Comparison of ENCODE assay signal across 20 cellular contexts in the genomic region with DNA sequence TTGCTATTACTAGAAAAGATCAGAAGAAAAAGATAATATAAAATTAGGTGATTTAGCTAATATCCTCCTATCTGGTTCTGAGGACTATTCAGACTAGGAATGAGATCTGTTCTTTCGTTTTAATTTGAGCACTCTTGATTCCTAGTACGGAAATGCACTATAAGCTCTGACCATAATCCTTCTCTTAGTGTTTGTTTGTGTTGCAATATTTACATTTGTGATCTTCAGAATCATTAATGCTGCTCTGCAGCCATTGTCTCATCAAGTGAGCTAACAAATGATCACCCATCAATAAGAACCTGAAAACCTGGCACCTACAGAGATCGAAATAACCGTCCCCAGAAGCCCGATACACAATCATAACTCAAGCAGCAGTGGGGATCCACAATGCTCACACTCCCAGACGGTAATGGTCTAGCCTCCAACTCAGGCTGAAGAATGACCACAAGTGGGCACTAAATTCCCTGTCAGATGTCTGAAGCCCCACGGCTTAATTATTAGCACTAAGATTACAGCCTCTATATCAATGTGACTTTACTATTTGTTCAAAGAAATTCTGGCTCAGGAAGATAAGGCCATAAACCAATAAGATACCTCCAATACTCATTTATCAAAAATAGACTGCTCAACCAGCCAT.
DNase-seq lines count a peak whose midpoint lies in the region; ATAC-seq, FAIRE-seq and TF ChIP-seq lines count a peak whose summit lies in the region.
"Had no signal": no experiment of that assay in that cellular context is flagged by ENCODE, and none has a peak within 500 bp of the region (broad histone marks: within the 10 kb centered on the region; RNA-seq: fewer than 3 reads in every experiment).

No MANE protein-coding gene starts in this region.

- peak in 1 of 2 experiments; percentile 48; a peak in 3 of 4 replicates for TF ChIP-seq RAD21 in K562 (CRISPR knock-in tag; conservative IDR thresholded peaks at IDR 0.05 in 1 of 2, IDR thresholded peaks at IDR 0.05 in 1 of 2)

- H2AFZ ChIP-seq in K562 (ENCODE audit: low read depth, low read length): no peak overlapping the region

- H3K27ac ChIP-seq in K562 (ENCODE audit: extremely low read depth, low read depth, low read length): no peak overlapping the region
- H3K27ac ChIP-seq: KMS-11, sigmoid colon, upper lobe of right lung had no signal

- FAIRE-seq in K562 (lab: Jason Lieb, UNC): peak; percentile 52

- DNase-seq in NCI-H1092 treated with DMSO at 0.1 percent for 48 hours (lab: John Stamatoyannopoulos, UW) (peak; percentile 29), NCI-H1092 (lab: John Stamatoyannopoulos, UW) (no peak), NCI-H146 (lab: John Stamatoyannopoulos, UW) (peak; percentile 78), K562 (ENCODE audit: extremely low read depth in 1 of 4, low spot score in 3 of 4) (no peak), progenitor cell of endocrine pancreas (ENCODE audit: low spot score, unreplicated experiment) (no peak)
- DNase-seq in effector CD8-positive, alpha-beta T cell (lab: John Stamatoyannopoulos, UW): no peak
- DNase-seq: activated CD4-positive, alpha-beta T cell treated with anti-CD3 and anti-CD28 coated beads for 1 hour; activated CD8-positive, alpha-beta memory T cell treated with anti-CD3 and anti-CD28 coated beads, Interleukin-2, amount 50 U/mL, for 4 hours; activated naive CD4-positive, alpha-beta T cell; CD4-positive, alpha-beta T cell; NCI-H1930; OCI-M1; sigmoid colon; T-cell; upper lobe of right lung had no signal

- H3K9me3 ChIP-seq in K562 (replicated peaks; ENCODE audit: control insufficient read depth, insufficient read depth, low read depth, low read length): no peaks in the 10 kb centered on the region
- H3K9me3 ChIP-seq: sigmoid colon, upper lobe of right lung had no signal

- POLR2A ChIA-PET in K562 (lab: Yijun Ruan, JAX): interaction anchor here (0.6 kb wide), 1 partner anchor 17 kb away, joined by 3 read pairs; no protein-coding TSS in a partner anchor

- ATAC-seq in K562 (peak; percentile 36; the same call in 1 of the 3 replicates), HG03469 (IDR thresholded peaks at IDR 0.05; ENCODE audit: unreplicated experiment) (no peak), HG02759 (IDR thresholded peaks at IDR 0.05; ENCODE audit: unreplicated experiment) (no peak)
- ATAC-seq: stimulated activated effector memory CD8-positive, alpha-beta T cell treated with anti-CD3 and anti-CD28 coated beads, Interleukin-12 subunit alpha, Interleukin-12 subunit beta, amount 100 ng/mL, for 72 hours; T-cell; upper lobe of right lung had no signal

- in situ Hi-C loops in K562 (cut with MboI): loop anchor here (10.0 kb wide), 1 partner anchor 669 kb away; no protein-coding TSS in a partner anchor

- no peaks in the 10 kb centered on the region for H4K20me1 ChIP-seq in K562 (replicated peaks; ENCODE audit: control insufficient read depth, insufficient read depth, low read length)

- CTCF ChIA-PET in K562 (lab: Yijun Ruan, JAX; ENCODE audit: low intra/inter-chr PET ratio): no interaction called here

- H3K9me1 ChIP-seq in K562 (ENCODE audit: control insufficient read depth, insufficient read depth, low read length): no peaks in the 10 kb centered on the region

- H3K27ac Mint-ChIP-seq in progenitor cell of endocrine pancreas: peak overlapping the region; percentile 26
- H3K27ac Mint-ChIP-seq: CD4-positive, alpha-beta T cell; stimulated activated effector memory CD8-positive, alpha-beta T cell treated with anti-CD3 and anti-CD28 coated beads, Interleukin-12 subunit alpha, Interleukin-12 subunit beta, amount 100 ng/mL, for 72 hours; T-cell had no signal

- no peaks in the 10 kb centered on the region for H3K4me1 ChIP-seq in K562 (replicated peaks in 1 of 2; ENCODE audit: control insufficient read depth in 2 of 2, insufficient read depth in 2 of 2, low read length in 2 of 2)
- H3K4me1 ChIP-seq: sigmoid colon, upper lobe of right lung had no signal

- peak; percentile 20 to 37 (median 32); a peak in 2 of 6 replicates for TF ChIP-seq CTCF in K562 (IDR thresholded peaks at IDR 0.05 in 2 of 3, conservative IDR thresholded peaks at IDR 0.05 in 1 of 3; ENCODE audit: insufficient read depth in 2 of 3, low read depth in 1 of 3, low read length in 3 of 3)
- peak; percentile 49 for TF ChIP-seq CTCF in progenitor cell of endocrine pancreas (IDR thresholded peaks at IDR 0.05; ENCODE audit: unreplicated experiment)

- intact Hi-C loops in K562 (cut with micrococcal nuclease): no loop called here

- TF ChIP-seq POLR2A in K562 (conservative IDR thresholded peaks at IDR 0.05): no peak

- no peaks in the 10 kb centered on the region for H3K27me3 Mint-ChIP-seq in progenitor cell of endocrine pancreas

- no TSS peak for BruUV-seq in K562 (replicated peaks; lab: Mats Ljungman, UMichigan)

- H3K4me3 Mint-ChIP-seq in progenitor cell of endocrine pancreas (ENCODE audit: low read depth): no peak overlapping the region
- H3K4me3 Mint-ChIP-seq: CD4-positive, alpha-beta T cell; stimulated activated effector memory CD8-positive, alpha-beta T cell treated with anti-CD3 and anti-CD28 coated beads, Interleukin-12 subunit alpha, Interleukin-12 subunit beta, amount 100 ng/mL, for 72 hours; T-cell had no signal

- H3K9ac ChIP-seq in K562 (ENCODE audit: insufficient read depth in 1 of 2, low read depth in 2 of 2, low read length in 2 of 2): no peak overlapping the region
- H3K9ac ChIP-seq: KMS-11 had no signal

- no peak overlapping the region for H3K4me2 ChIP-seq in K562 (ENCODE audit: insufficient read depth, low read length)
- H3K4me2 ChIP-seq: KMS-11 had no signal

- peaks cover 36% of the 10 kb centered on the region for H3K4me1 Mint-ChIP-seq in progenitor cell of endocrine pancreas (ENCODE audit: low read depth)

- H3K36me3 Mint-ChIP-seq in progenitor cell of endocrine pancreas (ENCODE audit: insufficient read depth): peaks cover 1% of the 10 kb centered on the region
- H3K36me3 Mint-ChIP-seq: stimulated activated effector memory CD8-positive, alpha-beta T cell treated with anti-CD3 and anti-CD28 coated beads, Interleukin-12 subunit alpha, Interleukin-12 subunit beta, amount 100 ng/mL, for 72 hours; T-cell had no signal

- H3K4me3 ChIP-seq in K562: no peak overlapping the region
- H3K4me3 ChIP-seq: lung, sigmoid colon, upper lobe of right lung had no signal

- H3K27me3 ChIP-seq in K562 (ENCODE audit: control insufficient read depth in 2 of 2, insufficient read depth in 2 of 2, low read length in 2 of 2): peaks cover 8 to 17% of the 10 kb centered on the region in 2 experiments; a peak in 3 of 5 replicates
- H3K27me3 ChIP-seq: sigmoid colon, upper lobe of right lung had no signal

- no peaks in the 10 kb centered on the region for H3K36me3 ChIP-seq in K562 (ENCODE audit: control insufficient read depth, insufficient read depth, low read length)
- H3K36me3 ChIP-seq: sigmoid colon, upper lobe of right lung had no signal

- WGBS in K562 (ENCODE audit: insufficient coverage, low coverage, missing lambda C conversion rate): 3% methylated on average over 7 of the region's 7 CpGs

- H3K9me3 Mint-ChIP-seq in progenitor cell of endocrine pancreas (ENCODE audit: low read depth): peaks cover 3% of the 10 kb centered on the region
- H3K9me3 Mint-ChIP-seq: CD4-positive, alpha-beta T cell; stimulated activated effector memory CD8-positive, alpha-beta T cell treated with anti-CD3 and anti-CD28 coated beads, Interleukin-12 subunit alpha, Interleukin-12 subunit beta, amount 100 ng/mL, for 72 hours; T-cell had no signal

- no peaks in the 10 kb centered on the region for H3K79me2 ChIP-seq in K562 (ENCODE audit: control insufficient read depth, insufficient read depth, low read length)

- no peak for TF ChIP-seq EP300 in K562 (IDR thresholded peaks at IDR 0.05; ENCODE audit: low read length)

TF ChIP-seq in K562, 482 proteins besides CTCF, POLR2A, EP300 and RAD21:
- TF ChIP-seq ZKSCAN3 (CRISPR knock-in tag; IDR thresholded peaks at IDR 0.05) (peak; percentile 98), ZNF780A (CRISPR knock-in tag; IDR thresholded peaks at IDR 0.05) (no peak)

Comparison
In these comparisons a context has a peak if more than half of its experiments do, and no peak if none do; other contexts are left out.
1. DNase-seq: peak in NCI-H1092 treated with DMSO at 0.1 percent for 48 hours (single experiment) and NCI-H146 (single experiment); none in NCI-H1092 (single experiment), K562 (0 of 4), progenitor cell of endocrine pancreas (single experiment) and effector CD8-positive, alpha-beta T cell (single experiment).